In the genomic region with DNA sequence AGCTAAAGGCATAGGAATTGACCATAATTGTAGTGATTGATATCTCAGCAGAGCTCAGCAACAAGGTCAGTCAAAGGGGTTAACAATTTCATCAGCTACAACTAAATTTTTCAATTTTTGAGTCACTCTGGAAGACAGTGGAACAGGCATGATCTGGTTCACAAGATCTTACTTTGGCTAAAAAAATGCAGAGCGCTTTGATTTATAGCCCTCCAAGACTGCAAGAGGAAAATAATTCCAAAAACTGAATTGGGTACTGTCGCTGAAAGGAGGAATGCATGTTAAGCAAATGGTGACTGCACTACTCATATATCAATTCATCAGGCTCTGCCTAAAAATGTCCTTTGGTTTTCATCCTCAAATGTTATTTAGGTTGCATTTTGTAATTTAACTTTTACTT, we compare ENCODE assay signal across 20 cellular contexts.
A peak's percentile ranks its signal among the peaks of the same experiment; 100 is the strongest.
DNase-seq lines count a peak whose midpoint lies in the region; ATAC-seq and TF ChIP-seq lines count a peak whose summit lies in the region.
"Had no signal": no experiment of that assay in that cellular context is flagged by ENCODE, and none has a peak within 500 bp of the region (broad histone marks: within the 10 kb centered on the region; RNA-seq: fewer than 3 reads in every experiment).

No MANE protein-coding gene starts in this region.

- H3K4me3 ChIP-seq in endodermal cell (ENCODE audit: low read length) (no peak overlapping the region), lower lobe of right lung (no peak overlapping the region), A673 (ENCODE audit: low read depth, low read length, poor library complexity, severe bottlenecking) (no peak overlapping the region), suprapubic skin (no peak overlapping the region)
- H3K4me3 ChIP-seq: A549; BLaER1 treated with 17β-estradiol and CSF1 and Interleukin-3, amounts not matched to agents 10 nM and 100 nM had no signal

- H3K4me3 Mint-ChIP-seq in endodermal cell (no peak overlapping the region), nephron (no peak overlapping the region)
- H3K4me3 Mint-ChIP-seq: B cell; CD14-positive monocyte; CD4-positive, alpha-beta T cell; CD8-positive, alpha-beta memory T cell had no signal

- H3K4me1 Mint-ChIP-seq in endodermal cell (peaks cover 25% of the 10 kb centered on the region), nephron (peaks cover 32% of the 10 kb centered on the region)
- H3K4me1 Mint-ChIP-seq: B cell; CD14-positive monocyte; CD8-positive, alpha-beta memory T cell had no signal

- POLR2A ChIA-PET in A673 (lab: Charles Lee; ENCODE audit: low non-redundant PET) = no interaction called here

- H3K27me3 ChIP-seq in endodermal cell (ENCODE audit: control insufficient read depth, insufficient read depth, low read length, poor library complexity, severe bottlenecking) (no peaks in the 10 kb centered on the region), lower lobe of right lung (ENCODE audit: low read depth) (no peaks in the 10 kb centered on the region), A673 (replicated peaks; ENCODE audit: insufficient read depth, low read depth, low read length, poor library complexity) (peaks cover 4% of the 10 kb centered on the region), suprapubic skin (no peaks in the 10 kb centered on the region)
- H3K27me3 ChIP-seq: BLaER1 treated with 17β-estradiol and CSF1 and Interleukin-3, amounts not matched to agents 10 nM and 100 nM had no signal

- H3K36me3 ChIP-seq in endodermal cell (ENCODE audit: control insufficient read depth, insufficient read depth, low read length) (no peaks in the 10 kb centered on the region), lower lobe of right lung (no peaks in the 10 kb centered on the region), A673 (ENCODE audit: insufficient read depth, low read length, poor library complexity, severe bottlenecking) (no peaks in the 10 kb centered on the region), suprapubic skin (no peaks in the 10 kb centered on the region)
- H3K36me3 ChIP-seq: BLaER1 treated with 17β-estradiol and CSF1 and Interleukin-3, amounts not matched to agents 10 nM and 100 nM had no signal

- TF ChIP-seq CTCF in endodermal cell (conservative IDR thresholded peaks at IDR 0.05) (no peak), nephron (IDR thresholded peaks at IDR 0.05; ENCODE audit: unreplicated experiment in 3 of 3) (no peak), lower lobe of right lung (IDR thresholded peaks at IDR 0.05) (no peak), A673 (conservative IDR thresholded peaks at IDR 0.05; ENCODE audit: low read depth, low read length) (no peak), suprapubic skin (IDR thresholded peaks at IDR 0.05) (no peak)

- no peak for TF ChIP-seq POLR2A in suprapubic skin (IDR thresholded peaks at IDR 0.05)

- H3K9me3 Mint-ChIP-seq in endodermal cell (peaks cover 11% of the 10 kb centered on the region), nephron (no peaks in the 10 kb centered on the region)
- H3K9me3 Mint-ChIP-seq: CD4-positive, alpha-beta T cell had no signal

- 92 to 100% methylated on average over 2 of the region's 2 CpGs for WGBS in endodermal cell (ENCODE audit: insufficient coverage in 1 of 2, insufficient read length in 1 of 2), 2 experiments
- 78% methylated on average over 2 of the region's 2 CpGs for WGBS in suprapubic skin

- H3K9me3 ChIP-seq in endodermal cell (ENCODE audit: control insufficient read depth, low read length) = no peaks in the 10 kb centered on the region
- H3K9me3 ChIP-seq in lower lobe of right lung = no peaks in the 10 kb centered on the region
- no peaks in the 10 kb centered on the region for H3K9me3 ChIP-seq in A673 (ENCODE audit: low read depth, low read length, poor library complexity, severe bottlenecking)
- H3K9me3 ChIP-seq in suprapubic skin = no peaks in the 10 kb centered on the region
- H3K9me3 ChIP-seq: A549; BLaER1 treated with 17β-estradiol and CSF1 and Interleukin-3, amounts not matched to agents 10 nM and 100 nM had no signal

- H3K9ac ChIP-seq in endodermal cell (ENCODE audit: extremely low read depth, low read length, poor library complexity, severe bottlenecking) = no peak overlapping the region
- H3K9ac ChIP-seq: BLaER1 treated with 17β-estradiol and CSF1 and Interleukin-3, amounts not matched to agents 10 nM and 100 nM had no signal

- no peak for ATAC-seq in lower lobe of right lung
- ATAC-seq: A549 had no signal

- H3K4me1 ChIP-seq in endodermal cell (ENCODE audit: control insufficient read depth, insufficient read depth, low read length) = peaks cover 7% of the 10 kb centered on the region
- H3K4me1 ChIP-seq in lower lobe of right lung = no peaks in the 10 kb centered on the region
- peaks cover 7% of the 10 kb centered on the region for H3K4me1 ChIP-seq in A673 (ENCODE audit: insufficient read depth, low read length, poor library complexity, severe bottlenecking)
- H3K4me1 ChIP-seq in suprapubic skin = peaks cover 11% of the 10 kb centered on the region
- H3K4me1 ChIP-seq: A549; BLaER1 treated with 17β-estradiol and CSF1 and Interleukin-3, amounts not matched to agents 10 nM and 100 nM had no signal

- peaks cover 2% of the 10 kb centered on the region for H3K27me3 Mint-ChIP-seq in endodermal cell (ENCODE audit: insufficient read depth)
- no peaks in the 10 kb centered on the region for H3K27me3 Mint-ChIP-seq in nephron (ENCODE audit: low read depth)
- H3K27me3 Mint-ChIP-seq: B cell; CD8-positive, alpha-beta memory T cell had no signal

- intact Hi-C loops in lower lobe of right lung (cut with DNase I) (no loop called here), A673 (cut with micrococcal nuclease; ENCODE audit: unreplicated experiment) (no loop called here)

- CTCF ChIA-PET in A673 (lab: Charles Lee) = no interaction called here

- H3K36me3 Mint-ChIP-seq in endodermal cell (ENCODE audit: low read depth) = no peaks in the 10 kb centered on the region
- H3K36me3 Mint-ChIP-seq in nephron (ENCODE audit: low read depth) = no peaks in the 10 kb centered on the region
- H3K36me3 Mint-ChIP-seq: CD14-positive monocyte; CD8-positive, alpha-beta memory T cell had no signal

- BruUV-seq in A673 (replicated peaks; lab: Mats Ljungman, UMichigan) = no TSS peak

- peak; percentile 5 for DNase-seq in GM04504 (ENCODE audit: low read depth)
- DNase-seq in endodermal cell = no peak
- DNase-seq in lower lobe of right lung = no peak
- DNase-seq in OCI-M2 (lab: John Stamatoyannopoulos, UW; ENCODE audit: unreplicated experiment) = no peak
- DNase-seq in A673 (ENCODE audit: low spot score) = no peak
- DNase-seq in suprapubic skin (ENCODE audit: low spot score in 2 of 2) = no peak
- DNase-seq: 8988T; CD4-positive, alpha-beta T cell; CD8-positive, alpha-beta memory T cell; DMS 273 treated with DMSO at 0.1 percent for 48 hours; DMS79; EL; GDM1; H7; HCEC 1CT had no signal

- H3K27ac Mint-ChIP-seq in endodermal cell (peak overlapping the region; percentile 3), nephron (peak overlapping the region in 2 of 3 experiments; percentile 24 to 66)
- H3K27ac Mint-ChIP-seq: B cell; CD14-positive monocyte; CD4-positive, alpha-beta T cell; CD8-positive, alpha-beta memory T cell had no signal

- no peak for TF ChIP-seq EP300 in suprapubic skin (IDR thresholded peaks at IDR 0.05)

- H3K27ac ChIP-seq in endodermal cell (ENCODE audit: low read depth, low read length) = no peak overlapping the region
- H3K27ac ChIP-seq in lower lobe of right lung = no peak overlapping the region
- H3K27ac ChIP-seq in A673 (ENCODE audit: low read depth, low read length, poor library complexity, severe bottlenecking) = no peak overlapping the region
- H3K27ac ChIP-seq in suprapubic skin = no peak overlapping the region
- H3K27ac ChIP-seq: A549; BLaER1 treated with 17β-estradiol and CSF1 and Interleukin-3, amounts not matched to agents 10 nM and 100 nM had no signal
